Comparison of ENCODE assay signal across 20 cellular contexts in genomic region chrX:103513476-103514108, GRCh38. TPM values are rescaled to one million over a fixed set of nuclear protein-coding genes. Genes with fewer than 3 reads are reported as not detected.
"Had no signal": no experiment of that assay in that cellular context is flagged by ENCODE, and none has a peak within 500 bp of the region (broad histone marks: within the 10 kb centered on the region; RNA-seq: fewer than 3 reads in every experiment).

No MANE protein-coding gene starts in this region.

- H3K36me3 ChIP-seq: esophagus squamous epithelium, gastrocnemius medialis, prostate gland, right atrium auricular region, tibial nerve, vagina had no signal

- H3K4me1 ChIP-seq: esophagus squamous epithelium, gastrocnemius medialis, prostate gland, right atrium auricular region, tibial nerve, vagina had no signal

- H3K27me3 ChIP-seq: esophagus squamous epithelium, gastrocnemius medialis, right atrium auricular region, vagina had no signal

- H3K4me3 ChIP-seq: esophagus squamous epithelium, gastrocnemius medialis, mucosa of descending colon, prostate gland, right atrium auricular region, skin epidermis, tibial nerve, vagina had no signal

- ATAC-seq: activated T-cell treated with anti-CD3 and anti-CD28 coated beads, Interleukin-2, amount 50 U/mL, for 72 hours; gastrocnemius medialis; mucosa of descending colon had no signal

- H3K9me3 ChIP-seq: esophagus squamous epithelium, gastrocnemius medialis, mucosa of descending colon, prostate gland, right atrium auricular region, tibial nerve, vagina had no signal

- H3K27ac ChIP-seq: esophagus squamous epithelium, gastrocnemius medialis, prostate gland, right atrium auricular region, skin epidermis, tibial nerve, vagina had no signal

- DNase-seq: activated CD4-positive, alpha-beta T cell treated with anti-CD3 and anti-CD28 coated beads, Interleukin-2, amount 50 U/mL, for 4 hours; activated effector memory CD4-positive, alpha-beta T cell treated with anti-CD3 and anti-CD28 coated beads, Interleukin-2, amount 50 U/mL, for 16 hours; activated naive CD4-positive, alpha-beta T cell treated with anti-CD3 and anti-CD28 coated beads, Interleukin-2, amount 50 U/mL, for 16 hours; activated T-cell treated with anti-CD3 and anti-CD28 coated beads, Interleukin-2, amount 50 U/mL, for 72 hours; cortex of kidney; effector CD4-positive, alpha-beta T cell; esophagus squamous epithelium; gastrocnemius medialis; head of caudate nucleus; immature natural killer cell; kidney glomerular epithelial cell; mesenchymal stem cell; mucosa of descending colon; naive B cell; SW 1271 had no signal

RNA-seq across cellular contexts. Expression of gene RAB40A, which starts 5.7 kb away (rescaled TPM):
- total RNA-seq: gastrocnemius medialis had no signal
- polyA plus RNA-seq: immature natural killer cell had no signal
